ENCODE assay signal across 8 cellular contexts in the genomic region with DNA sequence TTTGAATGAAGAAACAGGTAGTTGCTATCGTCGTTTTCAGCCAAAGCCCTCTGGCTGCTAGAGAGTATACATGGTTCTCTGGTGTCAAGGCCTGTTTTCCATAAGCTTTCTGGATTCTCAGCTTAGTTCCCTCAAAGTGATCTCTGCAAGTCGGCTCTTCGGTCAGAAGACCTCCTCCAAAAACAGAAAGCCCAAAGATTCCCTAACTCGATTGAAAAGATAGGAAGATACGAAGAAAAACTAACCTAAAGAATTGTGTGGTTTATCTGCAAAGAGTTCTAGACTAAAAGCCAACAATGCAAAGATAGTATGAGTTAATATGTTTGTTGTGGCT. TPM values are rescaled to one million over a fixed set of nuclear protein-coding genes. Genes with fewer than 3 reads are reported as not detected.
A peak's percentile ranks its signal among the peaks of the same experiment; 100 is the strongest.
DNase-seq lines count a peak whose midpoint lies in the region; ATAC-seq and TF ChIP-seq lines count a peak whose summit lies in the region.

No MANE protein-coding gene starts in this region.

- DNase-seq in GM03348 (ENCODE audit: low spot score) (peak; percentile 6), T-cell (no peak), fibroblast of villous mesenchyme (ENCODE audit: low read depth) (peak; percentile 23), progenitor cell of endocrine pancreas (ENCODE audit: low spot score, unreplicated experiment) (no peak), occipital lobe (lab: John Stamatoyannopoulos, UW) (no peak), GM19240 (ENCODE audit: insufficient read length, low spot score) (no peak)

- CTCF ChIA-PET in T-cell (lab: Charles Lee) = no interaction called here

- peak overlapping the region; percentile 99 to 100 (median 100) for H3K4me3 Mint-ChIP-seq in T-cell
- H3K4me3 Mint-ChIP-seq in progenitor cell of endocrine pancreas (ENCODE audit: low read depth) = peak overlapping the region; percentile 99

- peak; percentile 12 for ATAC-seq in HG02610 (IDR thresholded peaks at IDR 0.05; ENCODE audit: unreplicated experiment)
- ATAC-seq in T-cell (replicated peaks in 1 of 4) = no peak
- no peak for ATAC-seq in GM21529 (IDR thresholded peaks at IDR 0.05; ENCODE audit: unreplicated experiment)

- POLR2A ChIA-PET in T-cell (lab: Charles Lee) = interaction anchor here (0.6 to 1.0 kb wide), 3 partner anchors 26 to 204 kb away, joined by 3 to 4 read pairs (median 4); no protein-coding TSS in a partner anchor

- H3K36me3 Mint-ChIP-seq in T-cell (no peaks in the 10 kb centered on the region), progenitor cell of endocrine pancreas (ENCODE audit: insufficient read depth) (peaks cover 1% of the 10 kb centered on the region)

- H3K27ac Mint-ChIP-seq in T-cell = peak overlapping the region; percentile 98 to 99
- H3K27ac Mint-ChIP-seq in progenitor cell of endocrine pancreas = peak overlapping the region; percentile 82

- peak overlapping the region; percentile 90 for H3K4me3 ChIP-seq in fibroblast of villous mesenchyme (ENCODE audit: low read depth, low read length)

- no peaks in the 10 kb centered on the region for H3K9me3 Mint-ChIP-seq in T-cell
- no peaks in the 10 kb centered on the region for H3K9me3 Mint-ChIP-seq in progenitor cell of endocrine pancreas (ENCODE audit: low read depth)

- H3K4me1 Mint-ChIP-seq in T-cell (peaks cover 45 to 50% (median 45%) of the 10 kb centered on the region in 3 donors), progenitor cell of endocrine pancreas (ENCODE audit: low read depth) (peaks cover 19% of the 10 kb centered on the region)

- TF ChIP-seq CTCF in fibroblast of villous mesenchyme (IDR thresholded peaks at IDR 0.05; ENCODE audit: insufficient read depth, low read depth, low read length) (no peak), progenitor cell of endocrine pancreas (IDR thresholded peaks at IDR 0.05; ENCODE audit: unreplicated experiment) (no peak)

- no peaks in the 10 kb centered on the region for H3K27me3 Mint-ChIP-seq in T-cell
- no peaks in the 10 kb centered on the region for H3K27me3 Mint-ChIP-seq in progenitor cell of endocrine pancreas

RNA-seq across cellular contexts. Expression of a gene that starts 0.5 kb away (rescaled TPM):
- total RNA-seq in T-cell (10 to 100 TPM; 39.2 to 49.6 (median 44.2) TPM), fibroblast of villous mesenchyme (104 and 165 TPM in 2 replicates), progenitor cell of endocrine pancreas (36.6 and 45.2 TPM in 2 replicates), occipital lobe (44.6 TPM)

Comparison
In these comparisons a context has a peak if more than half of its experiments do, and no peak if none do; other contexts are left out.
1. DNase-seq: peak in GM03348 (single experiment) and fibroblast of villous mesenchyme (single experiment); none in T-cell (0 of 34), progenitor cell of endocrine pancreas (single experiment), occipital lobe (single experiment) and GM19240 (single experiment).